Comparison of ENCODE assay signal across 1 cellular context in the genomic region with DNA sequence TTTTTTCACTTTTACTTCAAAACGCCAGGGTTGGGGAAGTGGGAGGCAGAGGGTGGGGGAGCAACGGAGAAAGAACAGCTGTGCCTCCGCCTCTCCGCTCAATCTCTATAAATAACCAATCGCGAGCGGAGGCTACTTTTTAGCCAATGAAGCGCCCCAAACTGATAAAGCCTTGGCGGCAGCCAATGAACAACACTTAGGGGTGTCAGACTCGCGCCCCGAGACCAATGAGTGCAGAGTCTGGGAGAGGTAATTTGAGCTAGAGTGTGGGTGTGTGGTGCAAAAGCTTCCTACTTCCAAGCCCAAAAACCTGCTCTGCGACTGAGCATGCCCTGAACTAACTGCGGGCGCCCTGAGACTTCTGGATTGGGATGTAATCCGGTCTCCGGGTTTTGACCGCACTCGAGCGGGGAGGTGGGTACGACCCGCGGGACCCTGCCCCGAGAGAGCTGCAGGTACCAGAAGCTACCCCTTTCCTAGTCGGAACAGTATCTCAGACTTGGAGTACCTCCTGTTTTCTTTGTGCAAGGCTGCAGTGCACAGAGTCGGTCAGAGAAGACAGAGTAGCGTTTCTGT.
TF ChIP-seq lines count a peak whose summit lies in the region.

No MANE protein-coding gene starts in this region.

TF ChIP-seq in IMR-90, 13 proteins besides CTCF, POLR2A, EP300 and RAD21:
- TF ChIP-seq SMC3 (IDR thresholded peaks at IDR 0.05; ENCODE audit: low read depth, low read length) (no peak), MXI1 (IDR thresholded peaks at IDR 0.05; ENCODE audit: borderline replicate concordance, low read depth, low read length) (no peak), RCOR1 (IDR thresholded peaks at IDR 0.05; ENCODE audit: insufficient replicate concordance, low read length) (no peak), BHLHE40 (IDR thresholded peaks at IDR 0.05; ENCODE audit: low read depth, low read length) (no peak), RFX5 (IDR thresholded peaks at IDR 0.05; ENCODE audit: low read depth, low read length) (0 out of 2 replicates have a peak, but pooled peaks have one; percentile 19), ELK1 (IDR thresholded peaks at IDR 0.05; ENCODE audit: borderline replicate concordance, low read depth, low read length) (no peak), MAFK (IDR thresholded peaks at IDR 0.05; ENCODE audit: low read depth, low read length) (no peak), MAZ (IDR thresholded peaks at IDR 0.05; ENCODE audit: borderline replicate concordance, low read depth, low read length) (peak; percentile 10; the same call in 1 of the 2 replicates), NFE2L2 (IDR thresholded peaks at IDR 0.05; ENCODE audit: low read depth, low read length) (no peak), CHD1 (IDR thresholded peaks at IDR 0.05; ENCODE audit: low read depth, low read length) (no peak), FOS (IDR thresholded peaks at IDR 0.05; ENCODE audit: low read depth, low read length) (peak; percentile 32; the same call in 1 of the 2 replicates), CEBPB (IDR thresholded peaks at IDR 0.05; ENCODE audit: low read depth, low read length) (peak; percentile 28; the same call in 1 of the 2 replicates)
- TF ChIP-seq, protein P1, sequence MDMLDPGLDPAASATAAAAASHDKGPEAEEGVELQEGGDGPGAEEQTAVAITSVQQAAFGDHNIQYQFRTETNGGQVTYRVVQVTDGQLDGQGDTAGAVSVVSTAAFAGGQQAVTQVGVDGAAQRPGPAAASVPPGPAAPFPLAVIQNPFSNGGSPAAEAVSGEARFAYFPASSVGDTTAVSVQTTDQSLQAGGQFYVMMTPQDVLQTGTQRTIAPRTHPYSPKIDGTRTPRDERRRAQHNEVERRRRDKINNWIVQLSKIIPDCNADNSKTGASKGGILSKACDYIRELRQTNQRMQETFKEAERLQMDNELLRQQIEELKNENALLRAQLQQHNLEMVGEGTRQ (IDR thresholded peaks at IDR 0.05; ENCODE audit: low read depth, low read length) = no peak
